In genomic region chr2:168054657-168055056, GRCh38 we compare ENCODE assay signal across 1 cellular context.
TF ChIP-seq lines count a peak whose summit lies in the region.

No MANE protein-coding gene starts in this region.

TF ChIP-seq in GM23338, 12 proteins besides CTCF, POLR2A, EP300 and RAD21 (continued from another document):
- TF ChIP-seq, protein P1, sequence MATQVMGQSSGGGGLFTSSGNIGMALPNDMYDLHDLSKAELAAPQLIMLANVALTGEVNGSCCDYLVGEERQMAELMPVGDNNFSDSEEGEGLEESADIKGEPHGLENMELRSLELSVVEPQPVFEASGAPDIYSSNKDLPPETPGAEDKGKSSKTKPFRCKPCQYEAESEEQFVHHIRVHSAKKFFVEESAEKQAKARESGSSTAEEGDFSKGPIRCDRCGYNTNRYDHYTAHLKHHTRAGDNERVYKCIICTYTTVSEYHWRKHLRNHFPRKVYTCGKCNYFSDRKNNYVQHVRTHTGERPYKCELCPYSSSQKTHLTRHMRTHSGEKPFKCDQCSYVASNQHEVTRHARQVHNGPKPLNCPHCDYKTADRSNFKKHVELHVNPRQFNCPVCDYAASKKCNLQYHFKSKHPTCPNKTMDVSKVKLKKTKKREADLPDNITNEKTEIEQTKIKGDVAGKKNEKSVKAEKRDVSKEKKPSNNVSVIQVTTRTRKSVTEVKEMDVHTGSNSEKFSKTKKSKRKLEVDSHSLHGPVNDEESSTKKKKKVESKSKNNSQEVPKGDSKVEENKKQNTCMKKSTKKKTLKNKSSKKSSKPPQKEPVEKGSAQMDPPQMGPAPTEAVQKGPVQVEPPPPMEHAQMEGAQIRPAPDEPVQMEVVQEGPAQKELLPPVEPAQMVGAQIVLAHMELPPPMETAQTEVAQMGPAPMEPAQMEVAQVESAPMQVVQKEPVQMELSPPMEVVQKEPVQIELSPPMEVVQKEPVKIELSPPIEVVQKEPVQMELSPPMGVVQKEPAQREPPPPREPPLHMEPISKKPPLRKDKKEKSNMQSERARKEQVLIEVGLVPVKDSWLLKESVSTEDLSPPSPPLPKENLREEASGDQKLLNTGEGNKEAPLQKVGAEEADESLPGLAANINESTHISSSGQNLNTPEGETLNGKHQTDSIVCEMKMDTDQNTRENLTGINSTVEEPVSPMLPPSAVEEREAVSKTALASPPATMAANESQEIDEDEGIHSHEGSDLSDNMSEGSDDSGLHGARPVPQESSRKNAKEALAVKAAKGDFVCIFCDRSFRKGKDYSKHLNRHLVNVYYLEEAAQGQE (IDR thresholded peaks at IDR 0.05; ENCODE audit: unreplicated experiment) = no peak
- TF ChIP-seq NANOG (IDR thresholded peaks at IDR 0.05; ENCODE audit: borderline replicate concordance) (no peak), EZH2phosphoT487 (IDR thresholded peaks at IDR 0.05; ENCODE audit: unreplicated experiment) (no peak), ZNF114 (CRISPR knock-in tag; IDR thresholded peaks at IDR 0.05) (no peak)
